ENCODE assay signal across 8 cellular contexts in the genomic region with DNA sequence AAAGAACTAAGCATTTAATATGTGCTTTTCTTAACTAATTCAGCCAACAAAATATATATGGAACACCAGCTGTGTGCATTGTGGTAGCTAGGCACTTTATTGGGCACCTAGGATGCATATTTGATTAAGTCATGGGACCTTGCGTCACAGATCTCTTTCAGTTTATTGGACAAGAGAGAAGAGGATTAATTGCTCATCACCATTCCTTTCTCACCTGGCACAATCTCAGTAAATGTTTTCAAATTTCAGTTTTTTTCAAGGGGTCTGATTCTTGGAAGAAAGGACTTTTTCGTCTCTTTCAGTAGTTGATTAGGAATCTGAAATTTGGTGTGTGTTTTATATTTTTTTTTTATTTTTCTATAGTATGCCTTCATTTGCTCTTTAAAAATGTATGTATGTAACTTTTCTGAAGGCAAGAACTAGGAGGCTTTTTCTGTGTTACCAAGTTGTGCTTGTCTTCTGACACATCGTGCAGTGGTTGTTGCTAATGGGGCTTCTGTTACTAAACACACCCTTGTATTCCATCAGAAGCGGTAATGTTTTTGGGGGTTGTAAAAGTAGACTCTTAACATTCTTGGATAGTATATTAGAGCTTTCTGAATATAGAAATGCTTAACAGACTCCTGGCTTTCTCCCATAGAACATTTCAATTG. TPM values are rescaled to one million over a fixed set of nuclear protein-coding genes. Genes with fewer than 3 reads are reported as not detected.
DNase-seq lines count a peak whose midpoint lies in the region; ATAC-seq and TF ChIP-seq lines count a peak whose summit lies in the region.

No MANE protein-coding gene starts in this region.

- peaks cover 58% of the 10 kb centered on the region for H3K36me3 Mint-ChIP-seq in activated T-cell treated with anti-CD3 and anti-CD28 coated beads, Interleukin-2, amount 50 U/mL, for 24 hours (ENCODE audit: low read depth)

- no peaks in the 10 kb centered on the region for H3K27me3 ChIP-seq in thoracic aorta (replicated peaks; ENCODE audit: insufficient read depth)

- peak overlapping the region; percentile 88 for H3K27ac Mint-ChIP-seq in activated T-cell treated with anti-CD3 and anti-CD28 coated beads, Interleukin-2, amount 50 U/mL, for 24 hours

- ATAC-seq in thoracic aorta (ENCODE audit: insufficient number of reproducible peaks, low FRiP score, low read depth): no peak

- peak overlapping the region; percentile 92 for H3K4me3 Mint-ChIP-seq in activated T-cell treated with anti-CD3 and anti-CD28 coated beads, Interleukin-2, amount 50 U/mL, for 24 hours

- TF ChIP-seq CTCF in VCaP (conservative IDR thresholded peaks at IDR 0.05) (no peak), thoracic aorta (IDR thresholded peaks at IDR 0.05) (no peak)

- H3K27me3 Mint-ChIP-seq in activated T-cell treated with anti-CD3 and anti-CD28 coated beads, Interleukin-2, amount 50 U/mL, for 24 hours: no peaks in the 10 kb centered on the region

- peaks cover 66% of the 10 kb centered on the region for H3K4me1 Mint-ChIP-seq in activated T-cell treated with anti-CD3 and anti-CD28 coated beads, Interleukin-2, amount 50 U/mL, for 24 hours (ENCODE audit: low read depth)

- no peaks in the 10 kb centered on the region for H3K9me3 ChIP-seq in thoracic aorta

- no peaks in the 10 kb centered on the region for H3K9me3 Mint-ChIP-seq in activated T-cell treated with anti-CD3 and anti-CD28 coated beads, Interleukin-2, amount 50 U/mL, for 24 hours

- peaks cover 10% of the 10 kb centered on the region for H3K36me3 ChIP-seq in thoracic aorta

- peaks cover 29 to 53% of the 10 kb centered on the region in 2 donors for H3K4me1 ChIP-seq in thoracic aorta (ENCODE audit: control insufficient read depth in 1 of 2, low read depth in 2 of 2)

- H3K4me3 ChIP-seq in iPS-11a (ENCODE audit: low read depth, low read length) (peak overlapping the region; percentile 82), thoracic aorta (peak overlapping the region; percentile 95)

- DNase-seq in activated T-cell treated with anti-CD3 and anti-CD28 coated beads, Interleukin-2, amount 50 U/mL, for 24 hours: no peak
- DNase-seq in activated T-cell treated with anti-CD3 and anti-CD28 coated beads, Interleukin-2, amount 50 U/mL, for 1 hour: no peak
- DNase-seq in thoracic aorta (ENCODE audit: low spot score) (no peak), NCI-H526 treated with DMSO at 0.1 percent for 48 hours (lab: John Stamatoyannopoulos, UW) (no peak), NCI-H187 treated with DMSO at 0.1 percent for 48 hours (lab: John Stamatoyannopoulos, UW) (no peak), NCI-H1436 (lab: John Stamatoyannopoulos, UW) (no peak)

- H3K27ac ChIP-seq in VCaP: peak overlapping the region; percentile 83
- H3K27ac ChIP-seq in thoracic aorta: no peak overlapping the region

RNA-seq across cellular contexts. Expression of a gene that starts 2.2 kb away (rescaled TPM):
- total RNA-seq in thoracic aorta: 10 to 100 TPM; 19.8 to 77.2 TPM
